ENCODE assay signal across 9 cellular contexts in the genomic region with DNA sequence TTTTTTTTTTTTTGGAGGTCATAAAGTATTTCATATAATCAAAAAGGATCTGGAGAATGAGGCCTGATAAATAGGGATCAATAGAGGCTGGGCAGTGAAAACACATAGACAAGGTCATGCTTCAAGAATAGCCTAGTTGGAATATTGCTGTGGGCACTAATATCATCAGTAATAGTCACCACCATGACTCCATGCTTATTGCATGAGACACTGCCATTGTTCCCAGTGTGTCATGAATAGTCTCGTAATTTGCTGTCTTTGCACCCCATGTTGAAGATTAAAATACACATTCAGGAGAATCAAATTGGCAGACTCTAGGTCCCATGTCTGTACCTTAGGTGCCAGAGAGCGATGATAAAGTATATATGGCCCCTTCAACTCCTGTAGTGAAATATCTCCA. TPM values are rescaled to one million over a fixed set of nuclear protein-coding genes. Genes with fewer than 3 reads are reported as not detected.
"Had no signal": no experiment of that assay in that cellular context is flagged by ENCODE, and none has a peak within 500 bp of the region (broad histone marks: within the 10 kb centered on the region; RNA-seq: fewer than 3 reads in every experiment).

No MANE protein-coding gene starts in this region.

- DNase-seq: GDM1, GF-D8 had no signal

- H3K4me3 ChIP-seq: GM12878 had no signal

- FAIRE-seq: G401.6, GM12878, GM12891, GM12892, GM18507, GM19239 had no signal

- ATAC-seq: GM12878 had no signal

RNA-seq across cellular contexts. Expression of a gene that starts 10.3 kb away (rescaled TPM):
- total RNA-seq: G401 had no signal
- polyA plus RNA-seq: GM12878 had no signal
